19 cellular contexts compared by ENCODE assay signal in the genomic region with DNA sequence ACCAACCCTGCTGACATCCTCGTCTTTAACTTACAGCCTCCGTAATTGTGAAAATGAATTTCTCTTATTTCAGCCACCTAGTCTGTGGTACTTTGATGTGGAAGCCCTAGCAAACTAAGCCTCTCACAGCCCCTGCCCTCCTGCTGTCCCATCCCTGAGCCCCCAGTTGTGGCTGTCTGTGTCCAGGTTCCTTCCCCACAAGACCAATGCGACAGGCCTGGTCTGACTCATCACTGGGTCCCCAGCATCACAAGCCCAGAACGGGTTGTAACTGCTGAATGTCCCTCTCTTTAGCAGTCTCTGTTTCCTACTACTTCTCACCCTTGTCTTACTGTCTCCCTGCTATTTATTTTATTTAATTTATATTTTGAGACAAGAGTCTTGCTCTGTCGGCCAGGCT. TPM values are rescaled to one million over a fixed set of nuclear protein-coding genes. Genes with fewer than 3 reads are reported as not detected.
DNase-seq lines count a peak whose midpoint lies in the region; ATAC-seq and TF ChIP-seq lines count a peak whose summit lies in the region.
"Had no signal": no experiment of that assay in that cellular context is flagged by ENCODE, and none has a peak within 500 bp of the region (broad histone marks: within the 10 kb centered on the region; RNA-seq: fewer than 3 reads in every experiment).

No MANE protein-coding gene starts in this region.

- no peak overlapping the region for H3K4me3 Mint-ChIP-seq in activated CD8-positive, alpha-beta T cell treated with anti-CD3 and anti-CD28 coated beads for 36 hours
- no peak overlapping the region for H3K4me3 Mint-ChIP-seq in activated CD8-positive, alpha-beta T cell treated with anti-CD3 and anti-CD28 coated beads, Interleukin-2, amount 10 ng/mL, durations not matched to agents 7 days and 5 days
- H3K4me3 Mint-ChIP-seq in activated T-helper 17 cell treated with anti-CD3 and anti-CD28 coated beads, Interleukin-2, amount 50 U/mL, for 72 hours, result no peak overlapping the region

- CTCF ChIA-PET in activated CD8-positive, alpha-beta T cell treated with anti-CD3 and anti-CD28 coated beads for 36 hours (lab: Charles Lee), result interaction anchor here (1.3 to 3.7 kb wide), 2 partner anchors 16 to 18 kb away, joined by 5 to 18 read pairs; no protein-coding TSS in a partner anchor
- CTCF ChIA-PET in activated CD8-positive, alpha-beta T cell treated with anti-CD3 and anti-CD28 coated beads, Interleukin-2, amount 10 ng/mL, durations not matched to agents 7 days and 5 days (lab: Charles Lee), result interaction anchor here (0.6 to 1.9 kb wide), 3 partner anchors 18 to 141 kb away, joined by 3 to 11 read pairs (median 3); no protein-coding TSS in a partner anchor
- CTCF ChIA-PET in HEK293 (lab: Yijun Ruan, JAX), result interaction anchor here (0.7 to 12.3 kb wide), 4 partner anchors 13 to 440 kb away, joined by 5 to 122 read pairs (median 8); no protein-coding TSS in a partner anchor

- peaks cover 2% of the 10 kb centered on the region for H3K9me3 Mint-ChIP-seq in activated CD8-positive, alpha-beta T cell treated with anti-CD3 and anti-CD28 coated beads for 36 hours
- no peaks in the 10 kb centered on the region for H3K9me3 Mint-ChIP-seq in activated CD8-positive, alpha-beta T cell treated with anti-CD3 and anti-CD28 coated beads, Interleukin-2, amount 10 ng/mL, durations not matched to agents 7 days and 5 days (ENCODE audit: insufficient read depth)
- no peaks in the 10 kb centered on the region for H3K9me3 Mint-ChIP-seq in activated T-helper 17 cell treated with anti-CD3 and anti-CD28 coated beads, Interleukin-2, amount 50 U/mL, for 72 hours

- peaks cover 3% of the 10 kb centered on the region; the same call in 1 of the 2 replicates for H3K9me3 ChIP-seq in HEK293 (ENCODE audit: control insufficient read depth, insufficient read depth, low read depth, low read length)
- H3K9me3 ChIP-seq: SK-N-SH, transverse colon had no signal

- intact Hi-C loops in activated CD8-positive, alpha-beta T cell treated with anti-CD3 and anti-CD28 coated beads for 36 hours (cut with micrococcal nuclease), result no loop called here
- intact Hi-C loops in left colon (cut with DNase I, micrococcal nuclease), result no loop called here

- H3K4me1 ChIP-seq in HEK293 (ENCODE audit: control insufficient read depth, insufficient read depth, low read length), result no peaks in the 10 kb centered on the region

- peak; percentile 33 for DNase-seq in activated CD8-positive, alpha-beta T cell treated with anti-CD3 and anti-CD28 coated beads for 36 hours
- DNase-seq in activated CD8-positive, alpha-beta T cell treated with anti-CD3 and anti-CD28 coated beads, Interleukin-2, amount 10 ng/mL, durations not matched to agents 7 days and 5 days, result no peak
- peak; percentile 23 for DNase-seq in stimulated activated naive CD8-positive, alpha-beta T cell treated with anti-CD3 and anti-CD28 coated beads, Interleukin-15, Interleukin-2, amounts not matched to agents 100 U/mL and 50 U/mL, for 24 hours
- DNase-seq in NCI-H2029 (lab: John Stamatoyannopoulos, UW) (no peak), left colon (no peak)
- DNase-seq in stimulated activated CD4-positive, alpha-beta T cell treated with anti-CD3 and anti-CD28 coated beads, Interleukin-12 subunit alpha, Interleukin-12 subunit beta, amount 100 ng/mL, for 4 hours, result no peak
- DNase-seq: activated CD4-positive, alpha-beta T cell treated with anti-CD3 and anti-CD28 coated beads, Interleukin-2, amount 50 U/mL, for 4 hours; amniotic stem cell; DND-41; erythroblast; midbrain; NCI-H1417 treated with DMSO at 0.1 percent for 48 hours; NCI-H82; SK-N-SH; stimulated activated CD4-positive, alpha-beta T cell treated with anti-CD3 and anti-CD28 coated beads, Interleukin-15, amount 100 ng/mL, for 24 hours; stimulated activated naive CD4-positive, alpha-beta T cell; transverse colon had no signal

- H3K4me3 ChIP-seq in HEK293 (ENCODE audit: low read depth, low read length), result no peak overlapping the region
- H3K4me3 ChIP-seq: transverse colon had no signal

- H3K27ac Mint-ChIP-seq in activated CD8-positive, alpha-beta T cell treated with anti-CD3 and anti-CD28 coated beads for 36 hours, result peak overlapping the region; percentile 79
- H3K27ac Mint-ChIP-seq in activated CD8-positive, alpha-beta T cell treated with anti-CD3 and anti-CD28 coated beads, Interleukin-2, amount 10 ng/mL, durations not matched to agents 7 days and 5 days, result no peak overlapping the region
- H3K27ac Mint-ChIP-seq in activated T-helper 17 cell treated with anti-CD3 and anti-CD28 coated beads, Interleukin-2, amount 50 U/mL, for 72 hours, result peak overlapping the region; percentile 64

- H3K36me3 Mint-ChIP-seq in activated CD8-positive, alpha-beta T cell treated with anti-CD3 and anti-CD28 coated beads for 36 hours (ENCODE audit: low read depth), result peaks cover 25% of the 10 kb centered on the region
- peaks cover 14% of the 10 kb centered on the region for H3K36me3 Mint-ChIP-seq in activated CD8-positive, alpha-beta T cell treated with anti-CD3 and anti-CD28 coated beads, Interleukin-2, amount 10 ng/mL, durations not matched to agents 7 days and 5 days (ENCODE audit: low read depth)
- peaks cover 75% of the 10 kb centered on the region for H3K36me3 Mint-ChIP-seq in activated T-helper 17 cell treated with anti-CD3 and anti-CD28 coated beads, Interleukin-2, amount 50 U/mL, for 72 hours (ENCODE audit: low read depth)

- no peak overlapping the region for H3K27ac ChIP-seq in HEK293 (ENCODE audit: extremely low read depth, low read depth, low read length)
- H3K27ac ChIP-seq: transverse colon had no signal

- no peak for ATAC-seq in activated CD8-positive, alpha-beta T cell treated with anti-CD3 and anti-CD28 coated beads for 36 hours
- no peak for ATAC-seq in activated CD8-positive, alpha-beta T cell treated with anti-CD3 and anti-CD28 coated beads, Interleukin-2, amount 10 ng/mL, durations not matched to agents 7 days and 5 days
- ATAC-seq in activated T-helper 17 cell treated with anti-CD3 and anti-CD28 coated beads, Interleukin-2, amount 50 U/mL, for 72 hours (replicated peaks), result no peak
- no peak for ATAC-seq in stimulated activated naive CD8-positive, alpha-beta T cell treated with anti-CD3 and anti-CD28 coated beads, Interleukin-15, Interleukin-2, amounts not matched to agents 100 U/mL and 50 U/mL, for 24 hours
- ATAC-seq in left colon, result no peak

- no peak for TF ChIP-seq CTCF in activated CD8-positive, alpha-beta T cell treated with anti-CD3 and anti-CD28 coated beads for 36 hours (IDR thresholded peaks at IDR 0.05)
- TF ChIP-seq CTCF in HEK293 (tag by site-specific recombination; IDR thresholded peaks at IDR 0.05), result no peak

- H3K4me1 Mint-ChIP-seq in activated CD8-positive, alpha-beta T cell treated with anti-CD3 and anti-CD28 coated beads for 36 hours (ENCODE audit: low read depth), result peaks cover 74% of the 10 kb centered on the region
- H3K4me1 Mint-ChIP-seq in activated CD8-positive, alpha-beta T cell treated with anti-CD3 and anti-CD28 coated beads, Interleukin-2, amount 10 ng/mL, durations not matched to agents 7 days and 5 days (ENCODE audit: low read depth), result peaks cover 68% of the 10 kb centered on the region
- H3K4me1 Mint-ChIP-seq in activated T-helper 17 cell treated with anti-CD3 and anti-CD28 coated beads, Interleukin-2, amount 50 U/mL, for 72 hours, result peaks cover 55% of the 10 kb centered on the region

- POLR2A ChIA-PET in activated CD8-positive, alpha-beta T cell treated with anti-CD3 and anti-CD28 coated beads for 36 hours (lab: Charles Lee), result interaction anchor here (1.0 kb wide), 1 partner anchor 16 kb away, joined by 3 read pairs; no protein-coding TSS in a partner anchor
- POLR2A ChIA-PET in activated CD8-positive, alpha-beta T cell treated with anti-CD3 and anti-CD28 coated beads, Interleukin-2, amount 10 ng/mL, durations not matched to agents 7 days and 5 days (lab: Charles Lee), result no interaction called here
- POLR2A ChIA-PET in HEK293 (lab: Yijun Ruan, JAX), result interaction anchor here (1.3 kb wide), 1 partner anchor 13 kb away, joined by 3 read pairs; no protein-coding TSS in a partner anchor

- no peaks in the 10 kb centered on the region for H3K27me3 Mint-ChIP-seq in activated CD8-positive, alpha-beta T cell treated with anti-CD3 and anti-CD28 coated beads for 36 hours
- no peaks in the 10 kb centered on the region for H3K27me3 Mint-ChIP-seq in activated CD8-positive, alpha-beta T cell treated with anti-CD3 and anti-CD28 coated beads, Interleukin-2, amount 10 ng/mL, durations not matched to agents 7 days and 5 days (ENCODE audit: low read depth)
- no peaks in the 10 kb centered on the region for H3K27me3 Mint-ChIP-seq in activated T-helper 17 cell treated with anti-CD3 and anti-CD28 coated beads, Interleukin-2, amount 50 U/mL, for 72 hours

- H3K36me3 ChIP-seq in HEK293 (ENCODE audit: control insufficient read depth in 2 of 2, insufficient read depth in 1 of 2, low read length in 2 of 2), result no peaks in the 10 kb centered on the region
- H3K36me3 ChIP-seq: transverse colon had no signal

TF ChIP-seq in HEK293, 187 proteins besides CTCF, POLR2A, EP300 and RAD21 (continues in another document):
- no peak for TF ChIP-seq ZFP3 (tag by site-specific recombination; IDR thresholded peaks at IDR 0.05; ENCODE audit: low read depth)

RNA-seq across cellular contexts. Expression of a gene that starts 5.7 kb away (rescaled TPM):
- total RNA-seq in activated CD8-positive, alpha-beta T cell treated with anti-CD3 and anti-CD28 coated beads for 36 hours, result 10 to 100 TPM; 37.7 to 40.7 TPM
- 10 to 100 TPM; 15.7 to 16.3 TPM for total RNA-seq in activated CD8-positive, alpha-beta T cell treated with anti-CD3 and anti-CD28 coated beads, Interleukin-2, amount 10 ng/mL, durations not matched to agents 7 days and 5 days
- total RNA-seq in activated T-helper 17 cell treated with anti-CD3 and anti-CD28 coated beads, Interleukin-2, amount 50 U/mL, for 72 hours, result 10 to 100 TPM; 33.1 to 95.9 TPM
- 1 to 10 TPM; 1.5 to 3.8 TPM for total RNA-seq in left colon

RNA-seq across cellular contexts. Expression of a gene that starts 50.6 kb away (rescaled TPM):
- total RNA-seq in activated CD8-positive, alpha-beta T cell treated with anti-CD3 and anti-CD28 coated beads for 36 hours, result 10 to 100 TPM; 12.4 to 12.8 TPM
- 10 to 100 TPM; 14.0 to 14.3 TPM for total RNA-seq in activated CD8-positive, alpha-beta T cell treated with anti-CD3 and anti-CD28 coated beads, Interleukin-2, amount 10 ng/mL, durations not matched to agents 7 days and 5 days
- total RNA-seq in activated T-helper 17 cell treated with anti-CD3 and anti-CD28 coated beads, Interleukin-2, amount 50 U/mL, for 72 hours, result 10 to 100 TPM; 12.1 to 12.5 TPM
- total RNA-seq in left colon, result 10 to 100 TPM; 11.0 to 14.0 TPM

RNA-seq across cellular contexts. Expression of a gene that starts 56.6 kb away (rescaled TPM):
- under 1 TPM; 0.63 to 0.95 TPM for total RNA-seq in activated CD8-positive, alpha-beta T cell treated with anti-CD3 and anti-CD28 coated beads for 36 hours
- under 1 TPM; 0.37 to 0.73 TPM for total RNA-seq in activated CD8-positive, alpha-beta T cell treated with anti-CD3 and anti-CD28 coated beads, Interleukin-2, amount 10 ng/mL, durations not matched to agents 7 days and 5 days
- 1 to 10 TPM in 1 of 2 donors, under 1 TPM in 1; 0.37 to 1.7 TPM for total RNA-seq in activated T-helper 17 cell treated with anti-CD3 and anti-CD28 coated beads, Interleukin-2, amount 50 U/mL, for 72 hours
- total RNA-seq in left colon, result 1 to 10 TPM; 1.0 to 2.6 TPM

Comparison
In these comparisons a context has a peak if more than half of its experiments do, and no peak if none do; other contexts are left out.
1. DNase-seq: peak in activated CD8-positive, alpha-beta T cell treated with anti-CD3 and anti-CD28 coated beads for 36 hours (single experiment) and stimulated activated naive CD8-positive, alpha-beta T cell treated with anti-CD3 and anti-CD28 coated beads, Interleukin-15, Interleukin-2, amounts not matched to agents 100 U/mL and 50 U/mL, for 24 hours (single experiment); none in activated CD8-positive, alpha-beta T cell treated with anti-CD3 and anti-CD28 coated beads, Interleukin-2, amount 10 ng/mL, durations not matched to agents 7 days and 5 days (single experiment), NCI-H2029 (single experiment), stimulated activated CD4-positive, alpha-beta T cell treated with anti-CD3 and anti-CD28 coated beads, Interleukin-12 subunit alpha, Interleukin-12 subunit beta, amount 100 ng/mL, for 4 hours (single experiment) and left colon (0 of 2).